Comparison of ENCODE assay signal across 9 cellular contexts in the genomic region with DNA sequence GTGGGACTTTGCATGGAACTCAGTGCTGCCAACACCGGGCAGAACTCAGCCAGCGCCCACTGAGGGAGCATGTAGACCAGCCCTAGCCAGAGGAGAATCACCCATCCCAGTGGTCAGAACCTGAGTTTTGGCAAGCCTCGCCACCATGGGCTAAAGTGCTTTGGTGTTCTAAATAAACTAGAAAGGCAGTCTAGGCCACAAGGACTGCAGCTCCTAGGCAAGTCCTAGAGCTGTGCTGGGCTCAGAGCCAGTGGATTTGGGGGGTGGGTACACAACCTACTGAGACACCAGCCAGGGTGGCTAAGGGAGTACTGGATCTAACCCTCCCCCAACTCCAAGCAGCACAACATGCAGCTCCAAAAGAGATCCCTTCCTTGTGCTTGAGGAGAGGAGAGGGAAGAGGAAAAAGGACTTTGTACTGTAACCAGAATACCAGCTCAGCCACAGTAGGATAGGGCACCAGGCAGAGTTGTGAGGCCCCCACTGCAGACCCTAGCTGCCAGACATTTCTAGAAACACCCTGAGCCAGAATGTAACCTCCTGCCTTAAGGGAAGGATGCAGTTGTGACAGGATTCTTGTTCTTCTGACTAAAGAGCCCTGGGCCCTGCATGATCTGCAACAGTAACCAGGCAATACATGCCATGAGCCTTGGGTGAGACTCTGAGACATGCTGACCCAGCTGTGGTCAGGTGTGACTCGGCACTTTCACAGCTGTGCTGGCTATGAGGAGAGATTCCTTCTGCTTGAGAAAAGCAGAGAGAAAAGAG. TPM values are rescaled to one million over a fixed set of nuclear protein-coding genes. Genes with fewer than 3 reads are reported as not detected.
DNase-seq lines count a peak whose midpoint lies in the region; ATAC-seq and TF ChIP-seq lines count a peak whose summit lies in the region.
"Had no signal": no experiment of that assay in that cellular context is flagged by ENCODE, and none has a peak within 500 bp of the region (broad histone marks: within the 10 kb centered on the region; RNA-seq: fewer than 3 reads in every experiment).

No MANE protein-coding gene starts in this region.

- no peak overlapping the region for H3K27ac Mint-ChIP-seq in mesothelial cell of epicardium
- no peak overlapping the region for H3K27ac Mint-ChIP-seq in glutamatergic neuron (ENCODE audit: unreplicated experiment)

- in situ Hi-C loops in Caki2 (cut with HindIII; ENCODE audit: low pct_unique_long_range_greater_than_20kb, low sequenced_read_pairs) = no loop called here

- H3K36me3 Mint-ChIP-seq in mesothelial cell of epicardium (peaks cover 5% of the 10 kb centered on the region), glutamatergic neuron (ENCODE audit: unreplicated experiment) (peaks cover 5% of the 10 kb centered on the region)

- H3K4me3 ChIP-seq in fibroblast of mammary gland (ENCODE audit: control insufficient read depth, low read depth, low read length) = no peak overlapping the region

- TF ChIP-seq CTCF in fibroblast of mammary gland (conservative IDR thresholded peaks at IDR 0.05; ENCODE audit: control insufficient read depth, insufficient read depth, low read depth, low read length) (no peak), mesothelial cell of epicardium (IDR thresholded peaks at IDR 0.05; ENCODE audit: unreplicated experiment) (no peak), glutamatergic neuron (IDR thresholded peaks at IDR 0.05; ENCODE audit: partially characterized antibody, unreplicated experiment) (no peak)

- H3K27me3 Mint-ChIP-seq in mesothelial cell of epicardium (ENCODE audit: low read depth) (no peaks in the 10 kb centered on the region), glutamatergic neuron (ENCODE audit: unreplicated experiment) (peaks cover 6% of the 10 kb centered on the region)

- H3K4me1 Mint-ChIP-seq in mesothelial cell of epicardium = peaks cover 10% of the 10 kb centered on the region
- H3K4me1 Mint-ChIP-seq in glutamatergic neuron (ENCODE audit: low read depth, unreplicated experiment) = peaks cover 1% of the 10 kb centered on the region

- DNase-seq in Caki2 (ENCODE audit: low read depth) = peak; percentile 76
- DNase-seq in LHCN-M2 (ENCODE audit: low read depth) = peak; percentile 82
- peak; percentile 76 for DNase-seq in fibroblast of mammary gland (ENCODE audit: low read depth)
- DNase-seq in midbrain (lab: John Stamatoyannopoulos, UW) = no peak
- DNase-seq in epidermal melanocyte (ENCODE audit: insufficient read length, low spot score) = no peak
- no peak for DNase-seq in mesothelial cell of epicardium (ENCODE audit: low spot score in 2 of 2, unreplicated experiment in 2 of 2)
- no peak for DNase-seq in glutamatergic neuron
- DNase-seq: Karpas-422 had no signal

- peak; percentile 52 for ATAC-seq in GM21576 (IDR thresholded peaks at IDR 0.05; ENCODE audit: unreplicated experiment)

- H3K9me3 Mint-ChIP-seq in mesothelial cell of epicardium = peaks cover 28% of the 10 kb centered on the region
- peaks cover 2% of the 10 kb centered on the region for H3K9me3 Mint-ChIP-seq in glutamatergic neuron (ENCODE audit: unreplicated experiment)

- H3K4me3 Mint-ChIP-seq in mesothelial cell of epicardium (no peak overlapping the region), glutamatergic neuron (ENCODE audit: unreplicated experiment) (no peak overlapping the region)

RNA-seq across cellular contexts. Expression of a gene that starts 24.4 kb away (rescaled TPM):
- total RNA-seq in Caki2 (2014; rRNA removed; shearing (Covaris generic); ENCODE audit: low replicate concordance) = 25.0 and 25.5 TPM in 2 replicates
- total RNA-seq in LHCN-M2 (2014; rRNA removed) (42.6 and 51.6 TPM in 2 replicates), mesothelial cell of epicardium (9.3 to 10.2 TPM (median 9.8 TPM) in 3 replicates), glutamatergic neuron (ENCODE audit: unreplicated experiment) (12.7 TPM)
- 41.3 TPM for polyA plus RNA-seq in LHCN-M2 (2012)

Comparison
In these comparisons a context has a peak if more than half of its experiments do, and no peak if none do; other contexts are left out.
1. DNase-seq: peak in Caki2 (single experiment), LHCN-M2 (single experiment) and fibroblast of mammary gland (single experiment); none in midbrain (single experiment), epidermal melanocyte (single experiment), mesothelial cell of epicardium (0 of 2) and glutamatergic neuron (single experiment).